In the genomic region with DNA sequence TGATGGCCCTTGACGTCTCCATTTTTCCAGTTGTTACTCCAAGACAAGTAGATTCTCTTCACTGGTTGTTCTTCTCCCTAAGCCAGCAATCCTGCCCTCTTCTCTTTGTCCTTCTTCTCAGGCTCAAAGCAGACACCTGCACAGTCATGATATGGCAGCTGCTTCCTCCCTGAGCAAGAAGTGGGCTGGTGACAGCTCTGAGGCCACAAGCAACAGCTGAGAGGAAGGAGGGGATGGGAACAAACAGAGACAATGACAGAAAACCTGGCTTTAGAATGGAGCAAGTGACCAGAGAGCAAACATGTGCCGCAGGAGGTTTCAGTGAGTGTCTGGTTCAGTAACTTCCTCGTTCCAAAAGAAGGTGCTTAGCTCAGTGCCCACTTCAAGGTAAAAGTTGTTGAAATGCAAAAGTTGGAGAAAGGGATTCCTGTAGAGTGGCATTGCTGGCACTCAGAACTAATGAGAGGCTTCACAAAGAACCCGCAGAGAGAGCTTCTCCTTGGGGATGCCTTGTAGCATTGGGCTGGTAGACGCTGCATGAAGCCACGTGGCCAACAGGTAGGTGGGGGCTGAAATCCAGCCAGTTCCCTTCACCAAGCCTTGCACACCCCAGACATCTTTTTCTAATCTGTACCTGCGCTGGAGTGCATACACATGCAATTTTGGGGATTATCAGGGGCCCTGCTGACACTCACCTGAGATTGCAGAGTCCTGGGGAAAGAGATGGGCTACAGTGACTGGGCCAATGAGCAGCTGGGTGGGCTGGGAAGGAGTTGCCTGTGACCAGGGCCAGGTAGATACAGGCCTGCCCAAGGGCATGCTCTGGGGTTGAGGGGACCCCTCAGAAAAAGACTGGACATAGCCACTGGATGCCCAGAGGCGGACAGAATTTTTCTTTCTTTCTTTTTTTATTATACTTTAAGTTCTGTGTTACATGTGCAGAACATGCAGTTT, we compare ENCODE assay signal across 24 cellular contexts.
"Had no signal": no experiment of that assay in that cellular context is flagged by ENCODE, and none has a peak within 500 bp of the region (broad histone marks: within the 10 kb centered on the region; RNA-seq: fewer than 3 reads in every experiment).

No MANE protein-coding gene starts in this region.

- H3K27me3 ChIP-seq: body of pancreas, tibial artery, vagina had no signal

- H3K36me3 ChIP-seq: tibial artery, vagina had no signal

- H3K4me3 ChIP-seq: body of pancreas, lung, tibial artery, vagina had no signal

- DNase-seq: activated CD4-positive, alpha-beta T cell treated with anti-CD3 and anti-CD28 coated beads, Interleukin-2, amount 10 ng/mL, durations not matched to agents 7 days and 5 days; activated CD8-positive, alpha-beta T cell treated with anti-CD3 and anti-CD28 coated beads, Interleukin-2, amount 10 ng/mL, durations not matched to agents 7 days and 5 days; activated naive CD4-positive, alpha-beta T cell treated with Interleukin-2 at 50 U/mL for 16 hours; activated naive CD8-positive, alpha-beta T cell treated with anti-CD3 and anti-CD28 coated beads, Interleukin-2, amount 10 ng/mL, durations not matched to agents 7 days and 5 days; activated T-cell treated with anti-CD3 and anti-CD28 coated beads, Interleukin-2, amount 50 U/mL, for 24 hours; amygdala; body of pancreas; central memory CD4-positive, alpha-beta T cell; endodermal cell; foreskin keratinocyte; hypothalamus; islet precursor cell; left colon; nephron progenitor cell; nucleus accumbens; retina; stimulated activated CD4-positive, alpha-beta T cell treated with anti-CD3 and anti-CD28 coated beads, Interleukin-12 subunit alpha, Interleukin-12 subunit beta, amount 100 ng/mL, for 4 hours; stimulated activated CD4-positive, alpha-beta T cell treated with anti-CD3 and anti-CD28 coated beads, Interleukin-1b, Interleukin-23, amount 100 ng/mL, for 48 hours; stimulated activated CD8-positive, alpha-beta memory T cell treated with anti-CD3 and anti-CD28 coated beads, Interleukin-4, amount 100 ng/mL, for 48 hours; stimulated activated naive CD4-positive, alpha-beta T cell treated with Interleukin-2 at 50 U/mL for 16 hours; substantia nigra had no signal

- H3K27ac ChIP-seq: body of pancreas, foreskin keratinocyte, tibial artery, vagina had no signal

- H3K4me1 ChIP-seq: body of pancreas, foreskin keratinocyte, tibial artery, vagina had no signal

- H3K9me3 ChIP-seq: body of pancreas, tibial artery, vagina had no signal
